In genomic region chr5:66633754-66634153, GRCh38 we compare ENCODE assay signal across 19 cellular contexts. TPM values are rescaled to one million over a fixed set of nuclear protein-coding genes. Genes with fewer than 3 reads are reported as not detected.
DNase-seq lines count a peak whose midpoint lies in the region; ATAC-seq and TF ChIP-seq lines count a peak whose summit lies in the region.
"Had no signal": no experiment of that assay in that cellular context is flagged by ENCODE, and none has a peak within 500 bp of the region (broad histone marks: within the 10 kb centered on the region; RNA-seq: fewer than 3 reads in every experiment).

No MANE protein-coding gene starts in this region.

- H3K4me3 ChIP-seq in hepatocyte: no peak overlapping the region
- H3K4me3 ChIP-seq: GM23248, lung, suprapubic skin had no signal

- no peak overlapping the region for H2AFZ ChIP-seq in hepatocyte
- H2AFZ ChIP-seq: GM23248, parathyroid adenoma had no signal

- WGBS in hepatocyte (ENCODE audit: low lambda C conversion rate, missing lambda C conversion rate): 79% methylated on average over 3 of the region's 3 CpGs

- DNase-seq in DMS153 treated with DMSO at 0.1 percent for 48 hours (lab: John Stamatoyannopoulos, UW; ENCODE audit: unreplicated experiment): peak; percentile 4
- peak; percentile 20 for DNase-seq in HuH-7 (ENCODE audit: low spot score)
- DNase-seq in NCI-H345 (lab: John Stamatoyannopoulos, UW): peak; percentile 64
- peak; percentile 8 for DNase-seq in hepatocyte (ENCODE audit: low spot score)
- no peak for DNase-seq in Ammon's horn (ENCODE audit: low spot score)
- no peak for DNase-seq in T-helper 9 cell
- DNase-seq: activated effector memory CD4-positive, alpha-beta T cell treated with anti-CD3 and anti-CD28 coated beads, Interleukin-2, amount 50 U/mL, for 16 hours; Caco-2; effector CD8-positive, alpha-beta T cell; GM23248; KG1; Right ventricle myocardium superior; small intestine had no signal

- H3K79me2 ChIP-seq in hepatocyte: no peaks in the 10 kb centered on the region
- H3K79me2 ChIP-seq: parathyroid adenoma had no signal

- no peaks in the 10 kb centered on the region for H3K4me1 ChIP-seq in hepatocyte (ENCODE audit: insufficient read depth)
- H3K4me1 ChIP-seq: Caco-2, parathyroid adenoma, suprapubic skin had no signal

- ATAC-seq in GM21360 (IDR thresholded peaks at IDR 0.05; ENCODE audit: unreplicated experiment) (no peak), GM21381 (IDR thresholded peaks at IDR 0.05; ENCODE audit: unreplicated experiment) (no peak)

- H3K27me3 ChIP-seq in hepatocyte: no peaks in the 10 kb centered on the region
- H3K27me3 ChIP-seq: suprapubic skin had no signal

- H3K27ac ChIP-seq in hepatocyte: no peak overlapping the region
- H3K27ac ChIP-seq: GM23248, HL-60, parathyroid adenoma, suprapubic skin had no signal

- H3K36me3 ChIP-seq in hepatocyte (replicated peaks; ENCODE audit: insufficient read depth, low read depth): no peaks in the 10 kb centered on the region
- H3K36me3 ChIP-seq: suprapubic skin had no signal

- no peaks in the 10 kb centered on the region for H3K9me3 ChIP-seq in hepatocyte (ENCODE audit: low read depth)
- H3K9me3 ChIP-seq: Caco-2, suprapubic skin had no signal

- no peaks in the 10 kb centered on the region for H3K9me2 ChIP-seq in hepatocyte (replicated peaks; ENCODE audit: insufficient read depth)

- no peaks in the 10 kb centered on the region for H4K20me1 ChIP-seq in hepatocyte (ENCODE audit: insufficient read depth, poor library complexity, severe bottlenecking)

- TF ChIP-seq CTCF in hepatocyte (IDR thresholded peaks at IDR 0.05; ENCODE audit: poor library complexity): no peak

- H3K4me2 ChIP-seq in hepatocyte: no peak overlapping the region

RNA-seq across cellular contexts. Expression of gene MAST4, which starts 37.6 kb away (rescaled TPM):
- total RNA-seq in hepatocyte: 10.4 and 11.7 TPM in 2 replicates
- 13.2 and 15.1 TPM in 2 replicates for polyA plus RNA-seq in hepatocyte

Comparison
In these comparisons a context has a peak if more than half of its experiments do, and no peak if none do; other contexts are left out.
1. DNase-seq: peak in DMS153 treated with DMSO at 0.1 percent for 48 hours (single experiment), HuH-7 (single experiment), NCI-H345 (single experiment) and hepatocyte (single experiment); none in Ammon's horn (single experiment) and T-helper 9 cell (single experiment).